Comparison of ENCODE assay signal across 1 cellular context in the genomic region with DNA sequence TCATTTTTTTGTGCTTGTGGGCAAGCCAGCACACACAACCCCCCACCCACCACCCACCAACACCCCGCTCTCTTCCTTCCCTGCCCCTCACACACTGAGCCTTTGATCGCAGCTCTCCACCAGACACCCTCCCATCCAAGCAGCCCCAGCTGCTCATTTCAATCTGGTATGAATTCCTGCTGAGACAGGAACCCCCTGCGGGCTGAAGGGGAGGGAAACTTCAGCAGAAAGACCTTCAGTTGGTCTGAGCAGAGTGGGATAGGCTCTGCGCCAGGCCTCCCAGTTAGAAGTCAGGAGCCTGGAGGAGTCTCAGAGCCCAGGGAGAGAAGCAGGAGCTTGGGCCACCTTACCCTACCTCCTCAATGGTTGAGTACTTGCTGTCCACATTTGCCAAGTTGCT.
A peak's percentile ranks its signal among the peaks of the same experiment; 100 is the strongest.
TF ChIP-seq lines count a peak whose summit lies in the region.

No MANE protein-coding gene starts in this region.

TF ChIP-seq in HEK293, 187 proteins besides CTCF, POLR2A, EP300 and RAD21:
- TF ChIP-seq GLI4 (tag by site-specific recombination; IDR thresholded peaks at IDR 0.05) (no peak), SALL2 (tag by site-specific recombination; IDR thresholded peaks at IDR 0.05; ENCODE audit: borderline replicate concordance) (no peak), BCL11B (tag by site-specific recombination; IDR thresholded peaks at IDR 0.05; ENCODE audit: low read depth) (no peak), GLIS1 (tag by site-specific recombination; IDR thresholded peaks at IDR 0.05) (peak; percentile 94), HOXD13 (CRISPR knock-in tag; IDR thresholded peaks at IDR 0.05; ENCODE audit: borderline replicate concordance) (no peak), ZNF449 (tag by site-specific recombination; IDR thresholded peaks at IDR 0.05) (no peak), ZNF664 (tag by site-specific recombination; IDR thresholded peaks at IDR 0.05) (no peak), ZIC2 (tag by site-specific recombination; IDR thresholded peaks at IDR 0.05) (peak; percentile 94), FEZF1 (tag by site-specific recombination; IDR thresholded peaks at IDR 0.05) (no peak), ZNF146 (tag by site-specific recombination; IDR thresholded peaks at IDR 0.05) (no peak), YY2 (tag by site-specific recombination; IDR thresholded peaks at IDR 0.05) (no peak)
- TF ChIP-seq, protein P1, sequence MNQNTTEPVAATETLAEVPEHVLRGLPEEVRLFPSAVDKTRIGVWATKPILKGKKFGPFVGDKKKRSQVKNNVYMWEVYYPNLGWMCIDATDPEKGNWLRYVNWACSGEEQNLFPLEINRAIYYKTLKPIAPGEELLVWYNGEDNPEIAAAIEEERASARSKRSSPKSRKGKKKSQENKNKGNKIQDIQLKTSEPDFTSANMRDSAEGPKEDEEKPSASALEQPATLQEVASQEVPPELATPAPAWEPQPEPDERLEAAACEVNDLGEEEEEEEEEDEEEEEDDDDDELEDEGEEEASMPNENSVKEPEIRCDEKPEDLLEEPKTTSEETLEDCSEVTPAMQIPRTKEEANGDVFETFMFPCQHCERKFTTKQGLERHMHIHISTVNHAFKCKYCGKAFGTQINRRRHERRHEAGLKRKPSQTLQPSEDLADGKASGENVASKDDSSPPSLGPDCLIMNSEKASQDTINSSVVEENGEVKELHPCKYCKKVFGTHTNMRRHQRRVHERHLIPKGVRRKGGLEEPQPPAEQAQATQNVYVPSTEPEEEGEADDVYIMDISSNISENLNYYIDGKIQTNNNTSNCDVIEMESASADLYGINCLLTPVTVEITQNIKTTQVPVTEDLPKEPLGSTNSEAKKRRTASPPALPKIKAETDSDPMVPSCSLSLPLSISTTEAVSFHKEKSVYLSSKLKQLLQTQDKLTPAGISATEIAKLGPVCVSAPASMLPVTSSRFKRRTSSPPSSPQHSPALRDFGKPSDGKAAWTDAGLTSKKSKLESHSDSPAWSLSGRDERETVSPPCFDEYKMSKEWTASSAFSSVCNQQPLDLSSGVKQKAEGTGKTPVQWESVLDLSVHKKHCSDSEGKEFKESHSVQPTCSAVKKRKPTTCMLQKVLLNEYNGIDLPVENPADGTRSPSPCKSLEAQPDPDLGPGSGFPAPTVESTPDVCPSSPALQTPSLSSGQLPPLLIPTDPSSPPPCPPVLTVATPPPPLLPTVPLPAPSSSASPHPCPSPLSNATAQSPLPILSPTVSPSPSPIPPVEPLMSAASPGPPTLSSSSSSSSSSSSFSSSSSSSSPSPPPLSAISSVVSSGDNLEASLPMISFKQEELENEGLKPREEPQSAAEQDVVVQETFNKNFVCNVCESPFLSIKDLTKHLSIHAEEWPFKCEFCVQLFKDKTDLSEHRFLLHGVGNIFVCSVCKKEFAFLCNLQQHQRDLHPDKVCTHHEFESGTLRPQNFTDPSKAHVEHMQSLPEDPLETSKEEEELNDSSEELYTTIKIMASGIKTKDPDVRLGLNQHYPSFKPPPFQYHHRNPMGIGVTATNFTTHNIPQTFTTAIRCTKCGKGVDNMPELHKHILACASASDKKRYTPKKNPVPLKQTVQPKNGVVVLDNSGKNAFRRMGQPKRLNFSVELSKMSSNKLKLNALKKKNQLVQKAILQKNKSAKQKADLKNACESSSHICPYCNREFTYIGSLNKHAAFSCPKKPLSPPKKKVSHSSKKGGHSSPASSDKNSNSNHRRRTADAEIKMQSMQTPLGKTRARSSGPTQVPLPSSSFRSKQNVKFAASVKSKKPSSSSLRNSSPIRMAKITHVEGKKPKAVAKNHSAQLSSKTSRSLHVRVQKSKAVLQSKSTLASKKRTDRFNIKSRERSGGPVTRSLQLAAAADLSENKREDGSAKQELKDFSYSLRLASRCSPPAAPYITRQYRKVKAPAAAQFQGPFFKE (tag by site-specific recombination; IDR thresholded peaks at IDR 0.05; ENCODE audit: borderline replicate concordance), result no peak
- TF ChIP-seq, protein P2, sequence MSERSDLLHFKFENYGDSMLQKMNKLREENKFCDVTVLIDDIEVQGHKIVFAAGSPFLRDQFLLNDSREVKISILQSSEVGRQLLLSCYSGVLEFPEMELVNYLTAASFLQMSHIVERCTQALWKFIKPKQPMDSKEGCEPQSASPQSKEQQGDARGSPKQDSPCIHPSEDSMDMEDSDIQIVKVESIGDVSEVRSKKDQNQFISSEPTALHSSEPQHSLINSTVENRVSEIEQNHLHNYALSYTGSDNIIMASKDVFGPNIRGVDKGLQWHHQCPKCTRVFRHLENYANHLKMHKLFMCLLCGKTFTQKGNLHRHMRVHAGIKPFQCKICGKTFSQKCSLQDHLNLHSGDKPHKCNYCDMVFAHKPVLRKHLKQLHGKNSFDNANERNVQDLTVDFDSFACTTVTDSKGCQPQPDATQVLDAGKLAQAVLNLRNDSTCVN (tag by site-specific recombination; optimal IDR thresholded peaks at IDR 0.05), result no peak
